ENCODE assay signal across 1 cellular context in the genomic region with DNA sequence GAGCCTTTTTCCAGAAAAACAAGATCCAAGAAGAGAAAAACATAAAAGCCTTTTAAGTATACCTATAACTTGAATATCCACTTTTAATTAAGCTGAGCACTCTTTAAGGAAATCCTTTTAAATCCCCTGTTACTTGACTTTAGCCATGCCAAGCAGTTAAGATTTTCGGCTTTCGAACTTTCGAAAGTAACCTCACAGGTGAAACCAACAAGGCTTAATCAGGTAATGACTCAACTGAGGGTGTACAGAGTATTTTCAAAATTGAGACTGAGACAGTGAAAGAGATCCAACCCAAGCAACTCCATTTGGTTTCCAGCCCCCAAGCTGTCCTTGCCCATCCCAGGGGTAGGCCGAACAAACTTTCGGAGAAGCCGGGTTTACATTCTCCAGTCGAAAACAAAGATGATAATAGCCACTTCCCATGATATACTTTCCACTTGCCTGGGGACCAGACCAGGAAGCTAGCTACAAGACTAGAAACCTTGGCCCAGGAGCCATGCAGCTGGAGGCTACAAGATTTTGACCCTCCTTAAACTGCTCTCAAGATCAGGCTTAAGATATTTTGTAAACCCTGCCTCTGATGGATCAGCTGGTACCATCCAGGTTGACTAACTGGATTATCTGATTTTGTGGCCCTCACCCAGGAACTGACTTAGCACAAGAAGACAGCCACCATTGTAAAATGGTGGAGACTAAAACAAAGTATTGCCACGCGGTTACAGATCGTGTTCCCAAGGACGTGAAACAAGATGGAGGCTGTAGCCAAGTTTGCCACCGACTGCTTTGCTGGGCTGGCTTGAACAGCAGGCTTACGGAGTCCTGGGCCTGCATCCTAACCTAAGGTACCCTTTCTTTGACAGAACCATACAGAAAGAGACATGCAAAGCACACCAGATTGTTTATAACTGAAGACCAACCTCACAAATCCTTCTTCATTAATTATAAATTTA.
TF ChIP-seq lines count a peak whose summit lies in the region.

No MANE protein-coding gene starts in this region.

TF ChIP-seq in WTC11, 78 proteins besides CTCF, POLR2A, EP300 and RAD21 (continued from another document):
- no peak for TF ChIP-seq ZNF281 (CRISPR knock-in tag; IDR thresholded peaks at IDR 0.05)
- no peak for TF ChIP-seq IRF2 (CRISPR knock-in tag; IDR thresholded peaks at IDR 0.05; ENCODE audit: borderline replicate concordance, low read depth)
- TF ChIP-seq GTF2I (CRISPR knock-in tag; conservative IDR thresholded peaks at IDR 0.05): no peak
- no peak for TF ChIP-seq ZNF416 (CRISPR knock-in tag; IDR thresholded peaks at IDR 0.05)
- TF ChIP-seq SMAD4 (CRISPR knock-in tag; IDR thresholded peaks at IDR 0.05): no peak
- TF ChIP-seq GABPB1 (CRISPR knock-in tag; IDR thresholded peaks at IDR 0.05): no peak
- no peak for TF ChIP-seq IRF1 (CRISPR knock-in tag; IDR thresholded peaks at IDR 0.05)
- no peak for TF ChIP-seq ZNF396 (CRISPR knock-in tag; IDR thresholded peaks at IDR 0.05; ENCODE audit: borderline replicate concordance)
